12 cellular contexts compared by ENCODE assay signal in genomic region chr17:69445132-69445531, GRCh38. TPM values are rescaled to one million over a fixed set of nuclear protein-coding genes. Genes with fewer than 3 reads are reported as not detected.
DNase-seq lines count a peak whose midpoint lies in the region; ATAC-seq and TF ChIP-seq lines count a peak whose summit lies in the region.
"Had no signal": no experiment of that assay in that cellular context is flagged by ENCODE, and none has a peak within 500 bp of the region (broad histone marks: within the 10 kb centered on the region; RNA-seq: fewer than 3 reads in every experiment).

No MANE protein-coding gene starts in this region.

- TF ChIP-seq CTCF in CD14-positive monocyte (IDR thresholded peaks at IDR 0.05) (no peak), psoas muscle (IDR thresholded peaks at IDR 0.05) (no peak)

- peak overlapping the region; percentile 12 to 85 (median 75) for H3K27ac Mint-ChIP-seq in CD14-positive monocyte
- peak overlapping the region; percentile 23 for H3K27ac Mint-ChIP-seq in activated naive CD8-positive, alpha-beta T cell treated with anti-CD3 and anti-CD28 coated beads, Interleukin-2, amount 50 U/mL, for 24 hours

- DNase-seq in CD14-positive monocyte (ENCODE audit: low spot score), result no peak
- peak; percentile 24 to 51 for DNase-seq in Kasumi-1 (lab: John Stamatoyannopoulos, UW)
- DNase-seq in activated naive CD8-positive, alpha-beta T cell treated with anti-CD3 and anti-CD28 coated beads, Interleukin-2, amount 50 U/mL, for 24 hours, result no peak
- no peak for DNase-seq in psoas muscle
- DNase-seq in DMS79 treated with DMSO at 0.1 percent for 48 hours (lab: John Stamatoyannopoulos, UW), result no peak
- no peak for DNase-seq in activated CD8-positive, alpha-beta memory T cell treated with anti-CD3 and anti-CD28 coated beads for 24 hours
- DNase-seq in HK-2 (ENCODE audit: unreplicated experiment), result no peak
- DNase-seq: ACHN, EL, H7, NCI-H2107, PC-9 had no signal

- H3K27ac ChIP-seq in psoas muscle, result peak overlapping the region; percentile 66
- H3K27ac ChIP-seq: PC-9 had no signal

- WGBS in psoas muscle, 3 donors, result 25 to 50% (median 30%) methylated on average over 2 of the region's 2 CpGs

- intact Hi-C loops in CD14-positive monocyte (cut with micrococcal nuclease) (no loop called here), psoas muscle (cut with DNase I) (loop anchor here in 1 of 2 donors (5.0 kb wide), 1 partner anchor 57 kb away; no protein-coding TSS in a partner anchor)

- no peaks in the 10 kb centered on the region for H3K9me3 ChIP-seq in psoas muscle

- no peak overlapping the region for H3K4me3 ChIP-seq in psoas muscle
- H3K4me3 ChIP-seq: PC-9 had no signal

- H3K36me3 ChIP-seq in psoas muscle (ENCODE audit: insufficient read depth in 1 of 2, low read depth in 1 of 2), result no peaks in the 10 kb centered on the region

- no peaks in the 10 kb centered on the region for H3K27me3 ChIP-seq in psoas muscle (ENCODE audit: insufficient read depth in 3 of 3, low read length in 2 of 3)

- H3K4me3 Mint-ChIP-seq in CD14-positive monocyte, result no peak overlapping the region
- H3K4me3 Mint-ChIP-seq in activated naive CD8-positive, alpha-beta T cell treated with anti-CD3 and anti-CD28 coated beads, Interleukin-2, amount 50 U/mL, for 24 hours, result no peak overlapping the region

- H3K4me1 Mint-ChIP-seq in CD14-positive monocyte, result peaks cover 10% of the 10 kb centered on the region
- peaks cover 15% of the 10 kb centered on the region for H3K4me1 Mint-ChIP-seq in activated naive CD8-positive, alpha-beta T cell treated with anti-CD3 and anti-CD28 coated beads, Interleukin-2, amount 50 U/mL, for 24 hours

- peaks cover 38% of the 10 kb centered on the region for H3K4me1 ChIP-seq in psoas muscle

- ATAC-seq in activated naive CD8-positive, alpha-beta T cell treated with anti-CD3 and anti-CD28 coated beads, Interleukin-2, amount 50 U/mL, for 24 hours, result no peak
- ATAC-seq in psoas muscle, result peak in 3 of 4 donors; percentile 48 to 68 (median 63)

- H3K9me3 Mint-ChIP-seq in CD14-positive monocyte, result peaks cover 0 to 7% (median 4%) of the 10 kb centered on the region in 7 donors
- peaks cover 7% of the 10 kb centered on the region for H3K9me3 Mint-ChIP-seq in activated naive CD8-positive, alpha-beta T cell treated with anti-CD3 and anti-CD28 coated beads, Interleukin-2, amount 50 U/mL, for 24 hours

- H3K27me3 Mint-ChIP-seq in CD14-positive monocyte (ENCODE audit: low read depth in 3 of 3), result peaks cover 0 to 2% (median 0%) of the 10 kb centered on the region in 3 donors
- no peaks in the 10 kb centered on the region for H3K27me3 Mint-ChIP-seq in activated naive CD8-positive, alpha-beta T cell treated with anti-CD3 and anti-CD28 coated beads, Interleukin-2, amount 50 U/mL, for 24 hours

- H3K36me3 Mint-ChIP-seq in CD14-positive monocyte, result peaks cover 2 to 11% of the 10 kb centered on the region in 2 donors
- H3K36me3 Mint-ChIP-seq in activated naive CD8-positive, alpha-beta T cell treated with anti-CD3 and anti-CD28 coated beads, Interleukin-2, amount 50 U/mL, for 24 hours (ENCODE audit: low read depth), result peaks cover 2% of the 10 kb centered on the region

RNA-seq across cellular contexts. Expression of gene MAP2K6, which starts 30.6 kb away (rescaled TPM):
- 10 to 100 TPM; 18.5 to 28.9 TPM for polyA plus RNA-seq in CD14-positive monocyte
- total RNA-seq in psoas muscle, result 100 to 1,000 TPM in 1 of 4 donors, 10 to 100 TPM in 3; 32.1 to 102 (median 46.3) TPM
- polyA plus RNA-seq in psoas muscle, result 100 to 1,000 TPM in 1 of 3 donors, 10 to 100 TPM in 1, 1 to 10 TPM in 1; 6.4 to 127 (median 64.0) TPM

Comparison
In these comparisons a context has a peak if more than half of its experiments do, and no peak if none do; other contexts are left out.
1. DNase-seq: peak in Kasumi-1 (2 of 2); none in CD14-positive monocyte (single experiment), activated naive CD8-positive, alpha-beta T cell treated with anti-CD3 and anti-CD28 coated beads, Interleukin-2, amount 50 U/mL, for 24 hours (single experiment), psoas muscle (0 of 2), DMS79 treated with DMSO at 0.1 percent for 48 hours (single experiment), activated CD8-positive, alpha-beta memory T cell treated with anti-CD3 and anti-CD28 coated beads for 24 hours (single experiment) and HK-2 (single experiment).